ENCODE assay signal across 1 cellular context in genomic region chr17:74878658-74879057, GRCh38.
TF ChIP-seq lines count a peak whose summit lies in the region.

No MANE protein-coding gene starts in this region.

TF ChIP-seq in HepG2, 621 proteins besides CTCF, POLR2A, EP300 and RAD21:
- TF ChIP-seq HNRNPL (IDR thresholded peaks at IDR 0.05; ENCODE audit: low read depth, low read length) (no peak), ZNF629 (CRISPR knock-in tag; conservative IDR thresholded peaks at IDR 0.05) (peak; percentile 73), DPF2 (CRISPR knock-in tag; IDR thresholded peaks at IDR 0.05; ENCODE audit: borderline replicate concordance, low read depth) (no peak), ZNF549 (CRISPR knock-in tag; IDR thresholded peaks at IDR 0.05) (no peak), ZMYM3 (CRISPR knock-in tag; IDR thresholded peaks at IDR 0.05) (0 out of 2 replicates have a peak, but pooled peaks have one; percentile 12)
TF ChIP-seq in HepG2: peak in this region for 2.
